ENCODE assay signal across 21 cellular contexts in the genomic region with DNA sequence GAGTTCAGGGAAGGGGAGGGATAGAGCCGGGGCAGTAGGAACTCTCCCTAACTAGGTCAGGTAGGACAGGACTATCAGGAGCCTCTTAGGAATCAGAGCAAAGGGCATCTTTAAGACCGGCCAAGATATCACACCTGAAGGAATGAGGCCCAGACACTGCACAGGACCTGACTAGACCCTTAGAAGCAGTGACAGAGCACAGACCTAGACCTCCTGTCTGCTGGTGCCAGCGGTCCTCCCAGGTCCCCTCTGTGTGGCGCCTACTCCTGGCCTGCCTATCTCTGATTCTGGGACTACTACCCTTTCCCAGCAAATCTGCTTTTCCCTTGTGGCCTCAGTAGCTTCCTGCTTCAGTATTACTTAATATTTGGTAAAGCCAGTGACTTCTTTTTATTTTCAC. TPM values are rescaled to one million over a fixed set of nuclear protein-coding genes. Genes with fewer than 3 reads are reported as not detected.
DNase-seq lines count a peak whose midpoint lies in the region; ATAC-seq and TF ChIP-seq lines count a peak whose summit lies in the region.
"Had no signal": no experiment of that assay in that cellular context is flagged by ENCODE, and none has a peak within 500 bp of the region (broad histone marks: within the 10 kb centered on the region; RNA-seq: fewer than 3 reads in every experiment).

No MANE protein-coding gene starts in this region.

- H2BK120ac ChIP-seq in neuronal stem cell (ENCODE audit: low read depth, low read length) = no peak overlapping the region

- DNase-seq in activated CD8-positive, alpha-beta memory T cell treated with anti-CD3 and anti-CD28 coated beads for 24 hours = peak; percentile 47
- no peak for DNase-seq in activated CD8-positive, alpha-beta memory T cell treated with anti-CD3 and anti-CD28 coated beads, Interleukin-2, amount 10 ng/mL, durations not matched to agents 7 days and 5 days
- no peak for DNase-seq in DND-41
- DNase-seq in esophagus muscularis mucosa (ENCODE audit: extremely low spot score) = peak; percentile 68
- DNase-seq in stimulated activated naive B cell treated with anti-CD40 and anti-IgM and Interleukin-4, amounts not matched to agents 10 μg/mL and 1 μg/mL and 100 μg/mL, for 72 hours = no peak
- DNase-seq in neuronal stem cell (ENCODE audit: low spot score) = no peak
- no peak for DNase-seq in SK-N-DZ (ENCODE audit: low spot score)
- DNase-seq in retina = no peak
- DNase-seq: 8988T; CD4-positive, alpha-beta T cell; COR-L47; DMS79; IMR-90; MV-4-11; NCI-H1105 treated with DMSO at 0.1 percent for 48 hours; NCI-H2081 treated with DMSO at 0.1 percent for 48 hours; NCI-H2171 treated with DMSO at 0.1 percent for 48 hours; NCI-H446; NCI-H526 treated with DMSO at 0.1 percent for 48 hours; Right ventricle myocardium superior had no signal

- peaks cover 12% of the 10 kb centered on the region for H3K27me3 Mint-ChIP-seq in activated CD8-positive, alpha-beta memory T cell treated with anti-CD3 and anti-CD28 coated beads, Interleukin-2, amount 10 ng/mL, durations not matched to agents 7 days and 5 days
- H3K27me3 Mint-ChIP-seq in stimulated activated naive B cell treated with anti-CD40 and anti-IgM and Interleukin-4, amounts not matched to agents 10 μg/mL and 1 μg/mL and 100 μg/mL, for 72 hours = no peaks in the 10 kb centered on the region
- H3K27me3 Mint-ChIP-seq: CD4-positive, alpha-beta T cell had no signal

- no peak overlapping the region for H3K27ac Mint-ChIP-seq in activated CD8-positive, alpha-beta memory T cell treated with anti-CD3 and anti-CD28 coated beads, Interleukin-2, amount 10 ng/mL, durations not matched to agents 7 days and 5 days
- peak overlapping the region; percentile 97 for H3K27ac Mint-ChIP-seq in stimulated activated naive B cell treated with anti-CD40 and anti-IgM and Interleukin-4, amounts not matched to agents 10 μg/mL and 1 μg/mL and 100 μg/mL, for 72 hours
- H3K27ac Mint-ChIP-seq: CD4-positive, alpha-beta T cell had no signal

- no peak overlapping the region for H2BK12ac ChIP-seq in neuronal stem cell (ENCODE audit: low read length)

- CTCF ChIA-PET in activated CD8-positive, alpha-beta memory T cell treated with anti-CD3 and anti-CD28 coated beads, Interleukin-2, amount 10 ng/mL, durations not matched to agents 7 days and 5 days (lab: Charles Lee) = interaction anchor here (1.6 kb wide), 1 partner anchor 10 kb away, joined by 4 read pairs; no protein-coding TSS in a partner anchor

- no peak overlapping the region for H2AFZ ChIP-seq in DND-41 (ENCODE audit: low read depth, low read length)
- H2AFZ ChIP-seq in neuronal stem cell (ENCODE audit: low read length) = no peak overlapping the region

- no peak overlapping the region for H4K8ac ChIP-seq in neuronal stem cell (ENCODE audit: low read depth, low read length)

- peaks cover 13% of the 10 kb centered on the region for H3K36me3 Mint-ChIP-seq in activated CD8-positive, alpha-beta memory T cell treated with anti-CD3 and anti-CD28 coated beads, Interleukin-2, amount 10 ng/mL, durations not matched to agents 7 days and 5 days
- peaks cover 11 to 27% of the 10 kb centered on the region in 2 donors for H3K36me3 Mint-ChIP-seq in stimulated activated naive B cell treated with anti-CD40 and anti-IgM and Interleukin-4, amounts not matched to agents 10 μg/mL and 1 μg/mL and 100 μg/mL, for 72 hours

- H3K27me3 ChIP-seq in DND-41 (ENCODE audit: insufficient read depth, low read length, poor library complexity) = no peaks in the 10 kb centered on the region
- peaks cover 0 to 16% (median 0%) of the 10 kb centered on the region in 4 donors for H3K27me3 ChIP-seq in esophagus muscularis mucosa
- no peaks in the 10 kb centered on the region for H3K27me3 ChIP-seq in neuronal stem cell (ENCODE audit: control insufficient read depth in 3 of 3, insufficient read depth in 3 of 3, low read depth in 1 of 3, low read length in 3 of 3)

- H3K4ac ChIP-seq in neuronal stem cell (ENCODE audit: low read length) = no peak overlapping the region

- intact Hi-C loops in esophagus muscularis mucosa (cut with DNase I) = no loop called here

- H3K4me1 ChIP-seq in DND-41 (ENCODE audit: insufficient read depth, low read length) = peaks cover 4% of the 10 kb centered on the region; the same call in 1 of the 2 replicates
- H3K4me1 ChIP-seq in esophagus muscularis mucosa = no peaks in the 10 kb centered on the region
- no peaks in the 10 kb centered on the region for H3K4me1 ChIP-seq in neuronal stem cell (ENCODE audit: control insufficient read depth in 2 of 2, insufficient read depth in 1 of 2, low read depth in 1 of 2, low read length in 2 of 2)

- WGBS in esophagus muscularis mucosa = 86% methylated on average over 4 of the region's 4 CpGs
- no CpG with 5 or more reads among the region's 4 CpGs for WGBS in neuronal stem cell (ENCODE audit: extremely low coverage in 2 of 2, insufficient read length in 2 of 2, insufficient replicate concordance in 1 of 2), 2 donors

- peaks cover 10% of the 10 kb centered on the region for H3K9me3 Mint-ChIP-seq in activated CD8-positive, alpha-beta memory T cell treated with anti-CD3 and anti-CD28 coated beads, Interleukin-2, amount 10 ng/mL, durations not matched to agents 7 days and 5 days (ENCODE audit: low read depth)
- peaks cover 23 to 27% of the 10 kb centered on the region in 2 donors for H3K9me3 Mint-ChIP-seq in stimulated activated naive B cell treated with anti-CD40 and anti-IgM and Interleukin-4, amounts not matched to agents 10 μg/mL and 1 μg/mL and 100 μg/mL, for 72 hours

- H3K9me3 ChIP-seq in DND-41 (ENCODE audit: insufficient read depth, low read length, severe bottlenecking) (peaks cover 10% of the 10 kb centered on the region), esophagus muscularis mucosa (peaks cover 0 to 13% (median 5%) of the 10 kb centered on the region in 4 donors), neuronal stem cell (replicated peaks in 1 of 2; ENCODE audit: control insufficient read depth in 2 of 2, insufficient read depth in 1 of 2, low read depth in 1 of 2, low read length in 2 of 2) (no peaks in the 10 kb centered on the region)

- H3K27ac ChIP-seq in DND-41 (ENCODE audit: low read length) (no peak overlapping the region), esophagus muscularis mucosa (replicated peaks in 1 of 4) (no peak overlapping the region), neuronal stem cell (replicated peaks; ENCODE audit: low read length) (no peak overlapping the region)

- H2BK5ac ChIP-seq in neuronal stem cell (ENCODE audit: low read length) = no peak overlapping the region

- no peak for TF ChIP-seq POLR2A in esophagus muscularis mucosa (IDR thresholded peaks at IDR 0.05; ENCODE audit: low read depth)

- no peak overlapping the region for H3K9ac ChIP-seq in DND-41 (ENCODE audit: low read depth, low read length)
- no peak overlapping the region for H3K9ac ChIP-seq in neuronal stem cell (ENCODE audit: low read depth, low read length, poor library complexity)

- no peak for ATAC-seq in activated CD8-positive, alpha-beta memory T cell treated with anti-CD3 and anti-CD28 coated beads, Interleukin-2, amount 10 ng/mL, durations not matched to agents 7 days and 5 days
- ATAC-seq in DND-41 (ENCODE audit: insufficient read depth, low read depth) = peak; percentile 35; the same call in 1 of the 3 replicates
- ATAC-seq in stimulated activated naive B cell treated with anti-CD40 and anti-IgM and Interleukin-4, amounts not matched to agents 10 μg/mL and 1 μg/mL and 100 μg/mL, for 72 hours (replicated peaks) = no peak

- no peak overlapping the region for H3K23ac ChIP-seq in neuronal stem cell (ENCODE audit: low read depth, low read length, poor library complexity)

- H3K79me1 ChIP-seq in neuronal stem cell (ENCODE audit: low read depth, low read length) = no peaks in the 10 kb centered on the region

- no peak for TF ChIP-seq EP300 in esophagus muscularis mucosa (IDR thresholded peaks at IDR 0.05)

- TF ChIP-seq CTCF in DND-41 (IDR thresholded peaks at IDR 0.05; ENCODE audit: borderline replicate concordance, extremely low read depth, low read length, poor library complexity, severe bottlenecking) (no peak), esophagus muscularis mucosa (IDR thresholded peaks at IDR 0.05) (no peak)

- H2BK15ac ChIP-seq in neuronal stem cell (ENCODE audit: low read length) = no peak overlapping the region

- H4K20me1 ChIP-seq in DND-41 (ENCODE audit: insufficient read depth, low read length) = no peaks in the 10 kb centered on the region

- H3K4me3 Mint-ChIP-seq in activated CD8-positive, alpha-beta memory T cell treated with anti-CD3 and anti-CD28 coated beads, Interleukin-2, amount 10 ng/mL, durations not matched to agents 7 days and 5 days = no peak overlapping the region
- no peak overlapping the region for H3K4me3 Mint-ChIP-seq in stimulated activated naive B cell treated with anti-CD40 and anti-IgM and Interleukin-4, amounts not matched to agents 10 μg/mL and 1 μg/mL and 100 μg/mL, for 72 hours
- H3K4me3 Mint-ChIP-seq: CD4-positive, alpha-beta T cell had no signal

- peaks cover 3% of the 10 kb centered on the region for H3K4me1 Mint-ChIP-seq in activated CD8-positive, alpha-beta memory T cell treated with anti-CD3 and anti-CD28 coated beads, Interleukin-2, amount 10 ng/mL, durations not matched to agents 7 days and 5 days
- H3K4me1 Mint-ChIP-seq in stimulated activated naive B cell treated with anti-CD40 and anti-IgM and Interleukin-4, amounts not matched to agents 10 μg/mL and 1 μg/mL and 100 μg/mL, for 72 hours = peaks cover 29 to 49% of the 10 kb centered on the region in 2 donors

- H3K4me3 ChIP-seq in DND-41 (ENCODE audit: low read depth in 1 of 2, low read length in 2 of 2) (no peak overlapping the region), esophagus muscularis mucosa (no peak overlapping the region), neuronal stem cell (ENCODE audit: low read length in 2 of 2) (no peak overlapping the region)

- no peak overlapping the region for H2AK5ac ChIP-seq in neuronal stem cell (ENCODE audit: low read depth, low read length)

- H3K4me2 ChIP-seq in DND-41 (ENCODE audit: insufficient read depth, low read length) = no peak overlapping the region
- no peak overlapping the region for H3K4me2 ChIP-seq in neuronal stem cell (ENCODE audit: insufficient read depth, low read length, poor library complexity, severe bottlenecking)

- H3K14ac ChIP-seq in neuronal stem cell (ENCODE audit: low read length) = no peak overlapping the region

- H4K91ac ChIP-seq in neuronal stem cell (ENCODE audit: low read depth, low read length, poor library complexity) = no peak overlapping the region

- H3K18ac ChIP-seq in neuronal stem cell (ENCODE audit: low read length) = no peak overlapping the region

- H3K79me2 ChIP-seq in DND-41 (ENCODE audit: insufficient read depth, low read length) = no peaks in the 10 kb centered on the region

- H3K36me3 ChIP-seq in DND-41 (ENCODE audit: insufficient read depth, low read length) (no peaks in the 10 kb centered on the region), esophagus muscularis mucosa (no peaks in the 10 kb centered on the region), neuronal stem cell (replicated peaks in 1 of 2; ENCODE audit: control insufficient read depth in 2 of 2, insufficient read depth in 2 of 2, low read length in 2 of 2) (peaks cover 0 to 2% of the 10 kb centered on the region in 2 donors)

RNA-seq across cellular contexts. Expression of a gene that starts 9.0 kb away (rescaled TPM):
- 1 to 10 TPM; 1.9 to 2.7 TPM for total RNA-seq in activated CD8-positive, alpha-beta memory T cell treated with anti-CD3 and anti-CD28 coated beads, Interleukin-2, amount 10 ng/mL, durations not matched to agents 7 days and 5 days
- total RNA-seq in esophagus muscularis mucosa = under 1 TPM in 1 of 4 donors, not detected in 3; 0.66 TPM
- 0.01 TPM for polyA plus RNA-seq in neuronal stem cell (2013, experiment 1 of 2)
- not detected for polyA plus RNA-seq in neuronal stem cell (2013, experiment 2 of 2)
- polyA plus RNA-seq in SK-N-DZ (2014; cell fraction: cytosol; rRNA removed) = not detected in 2 replicates
- polyA plus RNA-seq in SK-N-DZ (2014; cell fraction: nucleus; rRNA removed) = not detected in 2 replicates
- total RNA-seq: IMR-90, Right ventricle myocardium superior, SK-MEL-5 had no signal
- polyA plus RNA-seq: IMR-90 had no signal

RNA-seq across cellular contexts. Expression of a gene that starts 18.2 kb away (rescaled TPM):
- not detected for total RNA-seq in activated CD8-positive, alpha-beta memory T cell treated with anti-CD3 and anti-CD28 coated beads, Interleukin-2, amount 10 ng/mL, durations not matched to agents 7 days and 5 days
- total RNA-seq in esophagus muscularis mucosa = not detected
- not detected for polyA plus RNA-seq in neuronal stem cell (2013, experiment 1 of 2)
- not detected for polyA plus RNA-seq in neuronal stem cell (2013, experiment 2 of 2)
- not detected in 2 replicates for polyA plus RNA-seq in SK-N-DZ (2014; cell fraction: cytosol; rRNA removed)
- polyA plus RNA-seq in SK-N-DZ (2014; cell fraction: nucleus; rRNA removed) = not detected in 2 replicates
- total RNA-seq: CD4-positive, alpha-beta T cell; IMR-90; Right ventricle myocardium superior; SK-MEL-5 had no signal
- polyA plus RNA-seq: IMR-90 had no signal

RNA-seq across cellular contexts. Expression of a gene that starts 47.1 kb away (rescaled TPM):
- not detected for total RNA-seq in activated CD8-positive, alpha-beta memory T cell treated with anti-CD3 and anti-CD28 coated beads, Interleukin-2, amount 10 ng/mL, durations not matched to agents 7 days and 5 days
- 1 to 10 TPM; 1.6 to 1.8 (median 1.6) TPM for total RNA-seq in esophagus muscularis mucosa
- 0.07 TPM for polyA plus RNA-seq in neuronal stem cell (2013, experiment 1 of 2)
- polyA plus RNA-seq in neuronal stem cell (2013, experiment 2 of 2) = 0.04 TPM
- polyA plus RNA-seq in SK-N-DZ (2014; cell fraction: cytosol; rRNA removed) = not detected in 2 replicates
- not detected in 2 replicates for polyA plus RNA-seq in SK-N-DZ (2014; cell fraction: nucleus; rRNA removed)
- total RNA-seq: CD4-positive, alpha-beta T cell; IMR-90; SK-MEL-5 had no signal
- polyA plus RNA-seq: IMR-90 had no signal

RNA-seq across cellular contexts. Expression of a gene that starts 55.8 kb away (rescaled TPM):
- total RNA-seq in activated CD8-positive, alpha-beta memory T cell treated with anti-CD3 and anti-CD28 coated beads, Interleukin-2, amount 10 ng/mL, durations not matched to agents 7 days and 5 days = not detected
- total RNA-seq in esophagus muscularis mucosa = under 1 TPM in 1 of 4 donors, not detected in 3; 0.32 TPM
- polyA plus RNA-seq in neuronal stem cell (2013, experiment 1 of 2) = not detected
- not detected for polyA plus RNA-seq in neuronal stem cell (2013, experiment 2 of 2)
- polyA plus RNA-seq in SK-N-DZ (2014; cell fraction: cytosol; rRNA removed) = not detected in 2 replicates
- not detected in 2 replicates for polyA plus RNA-seq in SK-N-DZ (2014; cell fraction: nucleus; rRNA removed)
- total RNA-seq: CD4-positive, alpha-beta T cell; IMR-90; Right ventricle myocardium superior; SK-MEL-5 had no signal
- polyA plus RNA-seq: IMR-90 had no signal

Comparison
In these comparisons a context has a peak if more than half of its experiments do, and no peak if none do; other contexts are left out.
1. DNase-seq: peak in activated CD8-positive, alpha-beta memory T cell treated with anti-CD3 and anti-CD28 coated beads for 24 hours (single experiment) and esophagus muscularis mucosa (single experiment); none in activated CD8-positive, alpha-beta memory T cell treated with anti-CD3 and anti-CD28 coated beads, Interleukin-2, amount 10 ng/mL, durations not matched to agents 7 days and 5 days (single experiment), DND-41 (single experiment), stimulated activated naive B cell treated with anti-CD40 and anti-IgM and Interleukin-4, amounts not matched to agents 10 μg/mL and 1 μg/mL and 100 μg/mL, for 72 hours (single experiment), neuronal stem cell (single experiment), SK-N-DZ (single experiment) and retina (single experiment).